Comparison of ENCODE assay signal across 17 cellular contexts in genomic region chr21:17609681-17610080, GRCh38. TPM values are rescaled to one million over a fixed set of nuclear protein-coding genes. Genes with fewer than 3 reads are reported as not detected.
A peak's percentile ranks its signal among the peaks of the same experiment; 100 is the strongest.
DNase-seq lines count a peak whose midpoint lies in the region; ATAC-seq and TF ChIP-seq lines count a peak whose summit lies in the region.
"Had no signal": no experiment of that assay in that cellular context is flagged by ENCODE, and none has a peak within 500 bp of the region (broad histone marks: within the 10 kb centered on the region; RNA-seq: fewer than 3 reads in every experiment).

No MANE protein-coding gene starts in this region.

- CTCF ChIA-PET in MCF 10A (lab: Yijun Ruan, JAX), result interaction anchor here (0.6 to 1.4 kb wide), 7 partner anchors 24 to 315 kb away, joined by 3 to 5 read pairs (median 4); no protein-coding TSS in a partner anchor

- WGBS in endodermal cell (ENCODE audit: insufficient coverage in 1 of 2, insufficient read length in 1 of 2), 2 experiments, result 93 to 100% methylated on average over 1 of the region's 2 CpGs
- WGBS in testis, 2 donors, result 62 to 63% methylated on average over 2 of the region's 2 CpGs
- WGBS in gastroesophageal sphincter (ENCODE audit: low coverage in 1 of 2), 2 donors, result 80 to 85% methylated on average over 2 of the region's 2 CpGs

- H3K27me3 Mint-ChIP-seq in MCF 10A (ENCODE audit: insufficient read depth, unreplicated experiment) (no peaks in the 10 kb centered on the region), T-helper 17 cell (no peaks in the 10 kb centered on the region), endodermal cell (ENCODE audit: insufficient read depth) (peaks cover 7% of the 10 kb centered on the region)

- intact Hi-C loops in MCF 10A (cut with micrococcal nuclease), result no loop called here
- intact Hi-C loops in breast epithelium (cut with DNase I; ENCODE audit: low total_unique reads), result no loop called here
- intact Hi-C loops in testis (cut with DNase I; ENCODE audit: low total_unique reads), result no loop called here
- intact Hi-C loops in cardiac septum (cut with DNase I), result loop anchor here (10.0 kb wide), 1 partner anchor 205 kb away; the partner anchor contains the start of gene C21orf91

- POLR2A ChIA-PET in MCF 10A (lab: Yijun Ruan, JAX), result interaction anchor here (0.6 to 4.0 kb wide), 8 partner anchors 24 to 209 kb away, joined by 3 to 19 read pairs (median 6); no protein-coding TSS in a partner anchor

- DNase-seq in MCF 10A (ENCODE audit: unreplicated experiment), result no peak
- no peak for DNase-seq in breast epithelium (ENCODE audit: low spot score in 2 of 2)
- no peak for DNase-seq in T-helper 17 cell
- DNase-seq in endodermal cell, result no peak
- no peak for DNase-seq in testis
- no peak for DNase-seq in cardiac septum (ENCODE audit: low spot score)
- DNase-seq: activated CD8-positive, alpha-beta memory T cell treated with anti-CD3 and anti-CD28 coated beads, Interleukin-2, amount 50 U/mL, for 48 hours; dorsolateral prefrontal cortex; NCI-H1105 treated with DMSO at 0.1 percent for 48 hours; NCI-H524; posterior cingulate gyrus; stimulated activated CD4-positive, alpha-beta T cell treated with anti-CD3 and anti-CD28 coated beads, Interleukin-2, amount 100 ng/mL, for 48 hours; T-helper 9 cell had no signal

- H3K4me3 ChIP-seq in breast epithelium, result no peak overlapping the region
- H3K4me3 ChIP-seq in endodermal cell (ENCODE audit: low read length), result peak overlapping the region; percentile 94
- H3K4me3 ChIP-seq in testis, result no peak overlapping the region
- H3K4me3 ChIP-seq in gastroesophageal sphincter, result no peak overlapping the region

- H3K27ac ChIP-seq in breast epithelium (no peak overlapping the region), endodermal cell (ENCODE audit: low read depth, low read length) (no peak overlapping the region), testis (peak overlapping the region; percentile 16 to 95), gastroesophageal sphincter (no peak overlapping the region)

- H3K4me3 Mint-ChIP-seq in MCF 10A (ENCODE audit: unreplicated experiment) (peak overlapping the region; percentile 89), T-helper 17 cell (no peak overlapping the region), endodermal cell (no peak overlapping the region)

- H3K36me3 Mint-ChIP-seq in MCF 10A (ENCODE audit: insufficient read depth, unreplicated experiment), result peaks cover 38% of the 10 kb centered on the region
- H3K36me3 Mint-ChIP-seq in T-helper 17 cell (ENCODE audit: low read depth), result no peaks in the 10 kb centered on the region
- peaks cover 33% of the 10 kb centered on the region for H3K36me3 Mint-ChIP-seq in endodermal cell (ENCODE audit: low read depth)

- H3K27ac Mint-ChIP-seq in MCF 10A (ENCODE audit: low read depth, unreplicated experiment) (peak overlapping the region; percentile 93), T-helper 17 cell (peak overlapping the region; percentile 45), endodermal cell (no peak overlapping the region)
- H3K27ac Mint-ChIP-seq: activated naive CD4-positive, alpha-beta T cell treated with anti-CD3 and anti-CD28 coated beads, Interleukin-2, amount 50 U/mL, for 72 hours had no signal

- H3K4me1 ChIP-seq in breast epithelium (no peaks in the 10 kb centered on the region), endodermal cell (ENCODE audit: control insufficient read depth, insufficient read depth, low read length) (no peaks in the 10 kb centered on the region), testis (peaks cover 10% of the 10 kb centered on the region), gastroesophageal sphincter (peaks cover 0 to 22% (median 9%) of the 10 kb centered on the region in 3 donors)

- no peak for TF ChIP-seq POLR2A in breast epithelium (IDR thresholded peaks at IDR 0.05)
- no peak for TF ChIP-seq POLR2A in testis (IDR thresholded peaks at IDR 0.05)
- TF ChIP-seq POLR2A in gastroesophageal sphincter (IDR thresholded peaks at IDR 0.05), result no peak

- H3K27me3 ChIP-seq in breast epithelium, result no peaks in the 10 kb centered on the region
- no peaks in the 10 kb centered on the region for H3K27me3 ChIP-seq in endodermal cell (ENCODE audit: control insufficient read depth, insufficient read depth, low read length, poor library complexity, severe bottlenecking)
- H3K27me3 ChIP-seq in testis, result no peaks in the 10 kb centered on the region
- H3K27me3 ChIP-seq in gastroesophageal sphincter, result no peaks in the 10 kb centered on the region
- H3K27me3 ChIP-seq: dorsolateral prefrontal cortex had no signal

- H3K36me3 ChIP-seq in breast epithelium, result no peaks in the 10 kb centered on the region
- H3K36me3 ChIP-seq in endodermal cell (ENCODE audit: control insufficient read depth, insufficient read depth, low read length), result peaks cover 48% of the 10 kb centered on the region
- H3K36me3 ChIP-seq in testis (ENCODE audit: low read depth, missing control alignments), result no peaks in the 10 kb centered on the region
- peaks cover 0 to 18% of the 10 kb centered on the region in 2 donors for H3K36me3 ChIP-seq in gastroesophageal sphincter

- no peaks in the 10 kb centered on the region for H3K9me3 Mint-ChIP-seq in MCF 10A (ENCODE audit: unreplicated experiment)
- H3K9me3 Mint-ChIP-seq in endodermal cell, result no peaks in the 10 kb centered on the region
- H3K9me3 Mint-ChIP-seq: activated naive CD4-positive, alpha-beta T cell treated with anti-CD3 and anti-CD28 coated beads, Interleukin-2, amount 50 U/mL, for 72 hours had no signal

- H3K4me1 Mint-ChIP-seq in MCF 10A (ENCODE audit: insufficient read depth, unreplicated experiment), result peaks cover 10% of the 10 kb centered on the region
- H3K4me1 Mint-ChIP-seq in T-helper 17 cell, result peaks cover 11% of the 10 kb centered on the region
- peaks cover 11% of the 10 kb centered on the region for H3K4me1 Mint-ChIP-seq in endodermal cell

- TF ChIP-seq EP300 in gastroesophageal sphincter (IDR thresholded peaks at IDR 0.05), result no peak

- H3K9ac ChIP-seq in endodermal cell (ENCODE audit: extremely low read depth, low read length, poor library complexity, severe bottlenecking), result no peak overlapping the region

- ATAC-seq in T-helper 17 cell (no peak), HG02840 (IDR thresholded peaks at IDR 0.05; ENCODE audit: low FRiP score, unreplicated experiment) (no peak), gastroesophageal sphincter (no peak)
- ATAC-seq: activated naive CD4-positive, alpha-beta T cell treated with anti-CD3 and anti-CD28 coated beads, Interleukin-2, amount 50 U/mL, for 72 hours; Right ventricle myocardium inferior had no signal

- no TSS peak for BruUV-seq in MCF 10A (replicated peaks; lab: Mats Ljungman, UMichigan)

- TF ChIP-seq CTCF in MCF 10A (IDR thresholded peaks at IDR 0.05; ENCODE audit: unreplicated experiment), result no peak
- TF ChIP-seq CTCF in breast epithelium (IDR thresholded peaks at IDR 0.05), result no peak
- no peak for TF ChIP-seq CTCF in endodermal cell (conservative IDR thresholded peaks at IDR 0.05)
- no peak for TF ChIP-seq CTCF in testis (IDR thresholded peaks at IDR 0.05)
- no peak for TF ChIP-seq CTCF in gastroesophageal sphincter (IDR thresholded peaks at IDR 0.05)

- H3K9me3 ChIP-seq in breast epithelium (no peaks in the 10 kb centered on the region), T-helper 17 cell (ENCODE audit: control insufficient read depth, low read length, poor library complexity, severe bottlenecking) (no peaks in the 10 kb centered on the region), endodermal cell (ENCODE audit: control insufficient read depth, low read length) (no peaks in the 10 kb centered on the region), testis (no peaks in the 10 kb centered on the region), gastroesophageal sphincter (no peaks in the 10 kb centered on the region)

RNA-seq across cellular contexts. Expression of gene BTG3, which starts 3.0 kb away (rescaled TPM):
- total RNA-seq in MCF 10A (2022), result 53.5 and 57.0 TPM in 2 replicates
- total RNA-seq in breast epithelium, result 10 to 100 TPM; 34.1 to 60.0 (median 55.6) TPM
- 10 to 100 TPM; 96.2 to 100.0 TPM for total RNA-seq in T-helper 17 cell
- 10 to 100 TPM; 35.1 to 54.3 TPM for total RNA-seq in endodermal cell
- polyA plus RNA-seq in endodermal cell (2013, experiment 1 of 2), result 87.4 TPM
- polyA plus RNA-seq in endodermal cell (2013, experiment 2 of 2), result 85.6 TPM
- 100 to 1,000 TPM; 221 to 265 TPM for total RNA-seq in testis
- 83.3 TPM for polyA plus RNA-seq in testis (ENCODE audit: insufficient read depth, low read depth, low replicate concordance)
- total RNA-seq in gastroesophageal sphincter, result 10 to 100 TPM; 23.1 to 52.0 (median 38.8) TPM
- 6.7 TPM for total RNA-seq in cardiac septum

Comparison
In these comparisons a context has a peak if more than half of its experiments do, and no peak if none do; other contexts are left out.
1. H3K27ac ChIP-seq: peak in testis (2 of 2); none in breast epithelium (0 of 2), endodermal cell (single experiment) and gastroesophageal sphincter (0 of 4).